Comparison of ENCODE assay signal across 2 cellular contexts in genomic region chr15:39228889-39229288, GRCh38.
TF ChIP-seq lines count a peak whose summit lies in the region.

No MANE protein-coding gene starts in this region.

TF ChIP-seq in IMR-90, 13 proteins besides CTCF, POLR2A, EP300 and RAD21:
- TF ChIP-seq RCOR1 (IDR thresholded peaks at IDR 0.05; ENCODE audit: insufficient replicate concordance, low read length) (no peak), USF2 (IDR thresholded peaks at IDR 0.05; ENCODE audit: low read depth, low read length) (no peak), CHD1 (IDR thresholded peaks at IDR 0.05; ENCODE audit: low read depth, low read length) (no peak)
TF ChIP-seq in IMR-90: peak in this region for 0.

TF ChIP-seq in endothelial cell of umbilical vein, 7 proteins besides CTCF, POLR2A, EP300 and RAD21:
- TF ChIP-seq MAX (IDR thresholded peaks at IDR 0.05; ENCODE audit: insufficient read depth, insufficient read length) = no peak
- TF ChIP-seq JUN (IDR thresholded peaks at IDR 0.05; ENCODE audit: borderline replicate concordance, insufficient read depth, insufficient read length, low read depth) = no peak
- no peak for TF ChIP-seq POLR2AphosphoS5 (IDR thresholded peaks at IDR 0.05; ENCODE audit: insufficient read depth, low read depth, low read length)
- no peak for TF ChIP-seq FOS (IDR thresholded peaks at IDR 0.05; ENCODE audit: borderline replicate concordance, insufficient read depth, low read length)
- no peak for TF ChIP-seq GATA2 (IDR thresholded peaks at IDR 0.05; ENCODE audit: insufficient read depth, insufficient read length, low read depth, low read length)
- TF ChIP-seq EZH2 (IDR thresholded peaks at IDR 0.05; ENCODE audit: borderline replicate concordance, low read depth, low read length, severe bottlenecking) = no peak
- TF ChIP-seq MYC (IDR thresholded peaks at IDR 0.05; ENCODE audit: low read depth, low read length) = no peak
